17 cellular contexts compared by ENCODE assay signal in the genomic region with DNA sequence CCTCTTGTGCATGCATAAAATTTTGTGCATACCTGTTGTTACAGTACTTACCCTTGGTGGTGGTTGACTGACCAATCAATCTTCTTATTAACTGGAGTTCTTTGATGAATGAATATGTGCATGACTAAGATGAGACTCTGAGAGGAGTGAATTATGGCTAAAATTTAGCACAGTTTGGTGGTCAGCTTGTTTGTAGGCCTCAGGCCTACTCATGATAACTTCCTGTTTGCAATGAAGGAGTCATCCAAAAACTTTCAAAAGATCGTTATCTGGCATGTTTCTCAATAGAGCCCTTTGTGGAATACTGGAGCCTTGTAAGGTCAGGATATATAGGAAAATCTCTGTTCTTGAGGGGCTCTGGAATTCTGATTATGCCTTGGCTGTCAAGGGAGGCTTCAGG.
DNase-seq lines count a peak whose midpoint lies in the region; ATAC-seq, FAIRE-seq and TF ChIP-seq lines count a peak whose summit lies in the region.
"Had no signal": no experiment of that assay in that cellular context is flagged by ENCODE, and none has a peak within 500 bp of the region (broad histone marks: within the 10 kb centered on the region; RNA-seq: fewer than 3 reads in every experiment).

No MANE protein-coding gene starts in this region.

- POLR2A ChIA-PET in endothelial cell of umbilical vein (lab: Charles Lee): no interaction called here

- H3K9me3 ChIP-seq in OCI-LY3 (ENCODE audit: insufficient read depth, low read length) (no peaks in the 10 kb centered on the region), endothelial cell of umbilical vein (replicated peaks; ENCODE audit: control insufficient read depth, insufficient read depth, low read length) (no peaks in the 10 kb centered on the region), colonic mucosa (no peaks in the 10 kb centered on the region)
- H3K9me3 ChIP-seq: HAP-1 had no signal

- intact Hi-C loops in endothelial cell of umbilical vein (cut with micrococcal nuclease): no loop called here
- intact Hi-C loops in colonic mucosa (cut with DNase I): no loop called here

- H4K20me1 ChIP-seq in OCI-LY3 (ENCODE audit: insufficient read depth, low read length) (no peaks in the 10 kb centered on the region), endothelial cell of umbilical vein (replicated peaks; ENCODE audit: control insufficient read depth, extremely low read depth, insufficient read depth, low read length) (no peaks in the 10 kb centered on the region)

- H2AFZ ChIP-seq in OCI-LY3 (ENCODE audit: low read depth, low read length) (peak overlapping the region; percentile 19; the same call in 1 of the 2 replicates), endothelial cell of umbilical vein (ENCODE audit: low read depth, low read length) (no peak overlapping the region)
- H2AFZ ChIP-seq: hepatocyte had no signal

- dilution Hi-C loops in endothelial cell of umbilical vein (cut with MboI; ENCODE audit: extremely low pct_ligation_motif_present, low sequenced_read_pairs): no loop called here

- TF ChIP-seq CTCF in OCI-LY3 (IDR thresholded peaks at IDR 0.05; ENCODE audit: low read depth, low read length) (no peak), endothelial cell of umbilical vein (IDR thresholded peaks at IDR 0.05; ENCODE audit: extremely low read depth in 1 of 2, insufficient read depth in 1 of 2, low read depth in 1 of 2, low read length in 2 of 2) (no peak), colonic mucosa (IDR thresholded peaks at IDR 0.05) (no peak)

- H3K36me3 ChIP-seq in OCI-LY3 (replicated peaks; ENCODE audit: low read depth, low read length) (no peaks in the 10 kb centered on the region), endothelial cell of umbilical vein (ENCODE audit: control insufficient read depth in 2 of 2, extremely low read depth in 1 of 2, insufficient read depth in 2 of 2, low read length in 2 of 2) (no peaks in the 10 kb centered on the region), colonic mucosa (no peaks in the 10 kb centered on the region)
- H3K36me3 ChIP-seq: HAP-1, left lung had no signal

- H3K4me3 ChIP-seq in OCI-LY3 (ENCODE audit: low read length): no peak overlapping the region
- no peak overlapping the region for H3K4me3 ChIP-seq in endothelial cell of umbilical vein (replicated peaks in 1 of 3; ENCODE audit: insufficient read depth in 1 of 3, low read depth in 1 of 3, low read length in 3 of 3)
- no peak overlapping the region for H3K4me3 ChIP-seq in colonic mucosa
- H3K4me3 ChIP-seq: HAP-1, hepatocyte, left lung had no signal

- no peak for ATAC-seq in GM21423 (IDR thresholded peaks at IDR 0.05; ENCODE audit: unreplicated experiment)
- ATAC-seq: activated CD8-positive, alpha-beta T cell treated with anti-CD3 and anti-CD28 coated beads for 36 hours; left lung; natural killer cell; right cardiac atrium had no signal

- no peaks in the 10 kb centered on the region for H3K79me2 ChIP-seq in OCI-LY3 (ENCODE audit: low read length)
- no peaks in the 10 kb centered on the region for H3K79me2 ChIP-seq in endothelial cell of umbilical vein (ENCODE audit: control insufficient read depth, insufficient read depth, low read length)
- H3K79me2 ChIP-seq: hepatocyte had no signal

- H3K9me1 ChIP-seq in endothelial cell of umbilical vein (replicated peaks; ENCODE audit: control insufficient read depth, extremely low read depth, insufficient read depth, low read length): no peaks in the 10 kb centered on the region

- H3K4me2 ChIP-seq in OCI-LY3 (ENCODE audit: low read length) (no peak overlapping the region), endothelial cell of umbilical vein (ENCODE audit: insufficient read depth, low read length) (no peak overlapping the region)
- H3K4me2 ChIP-seq: hepatocyte had no signal

- no peak for TF ChIP-seq POLR2A in endothelial cell of umbilical vein (IDR thresholded peaks at IDR 0.05; ENCODE audit: low read depth, low read length)

- H3K27me3 ChIP-seq in OCI-LY3 (ENCODE audit: low read depth, low read length) (no peaks in the 10 kb centered on the region), endothelial cell of umbilical vein (ENCODE audit: control insufficient read depth in 2 of 2, insufficient read depth in 2 of 2, low read length in 2 of 2) (no peaks in the 10 kb centered on the region), colonic mucosa (no peaks in the 10 kb centered on the region)
- H3K27me3 ChIP-seq: hepatocyte, left lung had no signal

- CTCF ChIA-PET in endothelial cell of umbilical vein (lab: Charles Lee): no interaction called here

- peak; percentile 52 for DNase-seq in GM04504 (ENCODE audit: low read depth)
- DNase-seq in endothelial cell of umbilical vein (ENCODE audit: low read depth, low spot score): peak; percentile 6
- peak; percentile 9 for DNase-seq in renal cortical epithelial cell (ENCODE audit: low read depth)
- DNase-seq in colonic mucosa: no peak
- DNase-seq in SKM-1 (lab: John Stamatoyannopoulos, UW; ENCODE audit: unreplicated experiment): no peak
- DNase-seq: activated CD8-positive, alpha-beta T cell treated with anti-CD3 and anti-CD28 coated beads for 36 hours; activated effector memory CD4-positive, alpha-beta T cell treated with anti-CD3 and anti-CD28 coated beads, Interleukin-2, amount 50 U/mL, for 16 hours; left lung; MV-4-11; natural killer cell; right cardiac atrium; T1000 had no signal

- no peak overlapping the region for H3K9ac ChIP-seq in OCI-LY3 (ENCODE audit: low read length)
- no peak overlapping the region for H3K9ac ChIP-seq in endothelial cell of umbilical vein (replicated peaks; ENCODE audit: extremely low read depth, insufficient read depth, low read length)
- no peak overlapping the region for H3K9ac ChIP-seq in colonic mucosa (ENCODE audit: low read depth in 2 of 2, low read length in 2 of 2)

- FAIRE-seq in endothelial cell of umbilical vein (lab: Jason Lieb, UNC): no peak

- no peak overlapping the region for H3K27ac ChIP-seq in OCI-LY3 (ENCODE audit: low read length)
- H3K27ac ChIP-seq in endothelial cell of umbilical vein (ENCODE audit: insufficient read depth, low read depth, low read length): no peak overlapping the region
- no peak overlapping the region for H3K27ac ChIP-seq in colonic mucosa
- H3K27ac ChIP-seq: hepatocyte, HL-60, left lung had no signal

- no peaks in the 10 kb centered on the region for H3K4me1 ChIP-seq in OCI-LY3 (ENCODE audit: low read length)
- peaks cover 2% of the 10 kb centered on the region for H3K4me1 ChIP-seq in endothelial cell of umbilical vein (ENCODE audit: control insufficient read depth, extremely low read depth, insufficient read depth, low read length)
- H3K4me1 ChIP-seq in colonic mucosa: no peaks in the 10 kb centered on the region
- H3K4me1 ChIP-seq: left lung had no signal

- no TSS peak for BruUV-seq in endothelial cell of umbilical vein (replicated peaks; lab: Mats Ljungman, UMichigan)

TF ChIP-seq in endothelial cell of umbilical vein, 7 proteins besides CTCF, POLR2A, EP300 and RAD21:
- TF ChIP-seq, protein P1, sequence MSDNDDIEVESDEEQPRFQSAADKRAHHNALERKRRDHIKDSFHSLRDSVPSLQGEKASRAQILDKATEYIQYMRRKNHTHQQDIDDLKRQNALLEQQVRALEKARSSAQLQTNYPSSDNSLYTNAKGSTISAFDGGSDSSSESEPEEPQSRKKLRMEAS (IDR thresholded peaks at IDR 0.05; ENCODE audit: insufficient read depth, insufficient read length): no peak
- peak; percentile 53 for TF ChIP-seq FOS (IDR thresholded peaks at IDR 0.05; ENCODE audit: borderline replicate concordance, insufficient read depth, low read length)
- no peak for TF ChIP-seq MYC (IDR thresholded peaks at IDR 0.05; ENCODE audit: low read depth, low read length)
- peak; percentile 98 for TF ChIP-seq GATA2 (IDR thresholded peaks at IDR 0.05; ENCODE audit: insufficient read depth, insufficient read length, low read depth, low read length)

Comparison
In these comparisons a context has a peak if more than half of its experiments do, and no peak if none do; other contexts are left out.
1. DNase-seq: peak in GM04504 (single experiment), endothelial cell of umbilical vein (single experiment) and renal cortical epithelial cell (single experiment); none in colonic mucosa (single experiment) and SKM-1 (single experiment).